In the genomic region with DNA sequence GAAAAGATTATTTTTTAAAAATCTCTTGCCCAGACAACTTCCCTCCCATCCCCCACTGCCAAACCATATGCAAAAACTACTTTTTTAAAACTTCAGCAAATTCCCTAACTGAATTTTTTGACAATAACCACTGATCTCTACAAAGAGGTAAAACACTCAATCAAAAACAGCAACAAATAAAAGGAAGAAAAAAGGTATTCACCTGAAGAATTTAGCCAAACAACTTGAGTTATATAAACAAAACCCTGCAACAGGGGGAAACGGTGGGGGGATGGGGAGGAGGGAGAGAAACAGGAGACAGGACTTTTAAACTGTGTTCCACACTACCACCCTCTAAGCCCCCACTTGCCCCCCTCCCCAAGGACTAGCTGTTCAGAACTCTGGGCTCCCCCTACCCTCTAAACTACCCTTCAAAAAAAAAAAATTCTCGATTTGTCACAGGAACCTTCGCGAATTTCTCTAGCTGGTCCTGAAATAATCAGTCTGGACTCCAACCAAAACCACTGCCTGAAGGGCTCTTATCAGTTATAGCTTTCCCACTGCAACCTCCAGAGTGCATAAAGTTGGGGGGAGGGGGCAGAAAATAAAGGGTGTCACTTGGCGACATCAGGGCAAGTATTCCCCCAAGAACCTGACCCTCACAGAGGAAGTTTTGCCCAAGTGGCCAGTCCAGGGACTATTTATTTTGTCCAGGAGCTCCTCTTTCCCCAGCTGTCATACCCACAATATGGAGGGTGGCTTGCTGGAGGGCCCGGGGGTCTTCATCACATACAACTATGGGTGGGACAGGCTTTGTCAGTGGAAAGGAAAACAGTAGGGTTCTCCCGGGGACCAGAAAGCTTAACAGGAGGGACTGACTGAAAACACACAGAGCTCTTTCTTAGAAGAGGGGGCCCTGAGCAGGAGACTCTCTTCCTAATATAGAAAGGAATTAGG, we compare ENCODE assay signal across 1 cellular context.
TF ChIP-seq lines count a peak whose summit lies in the region.

No MANE protein-coding gene starts in this region.

TF ChIP-seq in SK-N-SH, 30 proteins besides CTCF, POLR2A, EP300 and RAD21 (continued from another document):
- TF ChIP-seq, protein P1, sequence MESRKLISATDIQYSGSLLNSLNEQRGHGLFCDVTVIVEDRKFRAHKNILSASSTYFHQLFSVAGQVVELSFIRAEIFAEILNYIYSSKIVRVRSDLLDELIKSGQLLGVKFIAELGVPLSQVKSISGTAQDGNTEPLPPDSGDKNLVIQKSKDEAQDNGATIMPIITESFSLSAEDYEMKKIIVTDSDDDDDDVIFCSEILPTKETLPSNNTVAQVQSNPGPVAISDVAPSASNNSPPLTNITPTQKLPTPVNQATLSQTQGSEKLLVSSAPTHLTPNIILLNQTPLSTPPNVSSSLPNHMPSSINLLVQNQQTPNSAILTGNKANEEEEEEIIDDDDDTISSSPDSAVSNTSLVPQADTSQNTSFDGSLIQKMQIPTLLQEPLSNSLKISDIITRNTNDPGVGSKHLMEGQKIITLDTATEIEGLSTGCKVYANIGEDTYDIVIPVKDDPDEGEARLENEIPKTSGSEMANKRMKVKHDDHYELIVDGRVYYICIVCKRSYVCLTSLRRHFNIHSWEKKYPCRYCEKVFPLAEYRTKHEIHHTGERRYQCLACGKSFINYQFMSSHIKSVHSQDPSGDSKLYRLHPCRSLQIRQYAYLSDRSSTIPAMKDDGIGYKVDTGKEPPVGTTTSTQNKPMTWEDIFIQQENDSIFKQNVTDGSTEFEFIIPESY (IDR thresholded peaks at IDR 0.05; ENCODE audit: borderline replicate concordance, low read depth), result no peak
- no peak for TF ChIP-seq SMC3 (IDR thresholded peaks at IDR 0.05; ENCODE audit: low read depth, low read length)
- TF ChIP-seq, protein P2, sequence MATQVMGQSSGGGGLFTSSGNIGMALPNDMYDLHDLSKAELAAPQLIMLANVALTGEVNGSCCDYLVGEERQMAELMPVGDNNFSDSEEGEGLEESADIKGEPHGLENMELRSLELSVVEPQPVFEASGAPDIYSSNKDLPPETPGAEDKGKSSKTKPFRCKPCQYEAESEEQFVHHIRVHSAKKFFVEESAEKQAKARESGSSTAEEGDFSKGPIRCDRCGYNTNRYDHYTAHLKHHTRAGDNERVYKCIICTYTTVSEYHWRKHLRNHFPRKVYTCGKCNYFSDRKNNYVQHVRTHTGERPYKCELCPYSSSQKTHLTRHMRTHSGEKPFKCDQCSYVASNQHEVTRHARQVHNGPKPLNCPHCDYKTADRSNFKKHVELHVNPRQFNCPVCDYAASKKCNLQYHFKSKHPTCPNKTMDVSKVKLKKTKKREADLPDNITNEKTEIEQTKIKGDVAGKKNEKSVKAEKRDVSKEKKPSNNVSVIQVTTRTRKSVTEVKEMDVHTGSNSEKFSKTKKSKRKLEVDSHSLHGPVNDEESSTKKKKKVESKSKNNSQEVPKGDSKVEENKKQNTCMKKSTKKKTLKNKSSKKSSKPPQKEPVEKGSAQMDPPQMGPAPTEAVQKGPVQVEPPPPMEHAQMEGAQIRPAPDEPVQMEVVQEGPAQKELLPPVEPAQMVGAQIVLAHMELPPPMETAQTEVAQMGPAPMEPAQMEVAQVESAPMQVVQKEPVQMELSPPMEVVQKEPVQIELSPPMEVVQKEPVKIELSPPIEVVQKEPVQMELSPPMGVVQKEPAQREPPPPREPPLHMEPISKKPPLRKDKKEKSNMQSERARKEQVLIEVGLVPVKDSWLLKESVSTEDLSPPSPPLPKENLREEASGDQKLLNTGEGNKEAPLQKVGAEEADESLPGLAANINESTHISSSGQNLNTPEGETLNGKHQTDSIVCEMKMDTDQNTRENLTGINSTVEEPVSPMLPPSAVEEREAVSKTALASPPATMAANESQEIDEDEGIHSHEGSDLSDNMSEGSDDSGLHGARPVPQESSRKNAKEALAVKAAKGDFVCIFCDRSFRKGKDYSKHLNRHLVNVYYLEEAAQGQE (IDR thresholded peaks at IDR 0.05; ENCODE audit: low read depth, low read length), result no peak
- TF ChIP-seq, protein P3, sequence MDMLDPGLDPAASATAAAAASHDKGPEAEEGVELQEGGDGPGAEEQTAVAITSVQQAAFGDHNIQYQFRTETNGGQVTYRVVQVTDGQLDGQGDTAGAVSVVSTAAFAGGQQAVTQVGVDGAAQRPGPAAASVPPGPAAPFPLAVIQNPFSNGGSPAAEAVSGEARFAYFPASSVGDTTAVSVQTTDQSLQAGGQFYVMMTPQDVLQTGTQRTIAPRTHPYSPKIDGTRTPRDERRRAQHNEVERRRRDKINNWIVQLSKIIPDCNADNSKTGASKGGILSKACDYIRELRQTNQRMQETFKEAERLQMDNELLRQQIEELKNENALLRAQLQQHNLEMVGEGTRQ (IDR thresholded peaks at IDR 0.05; ENCODE audit: borderline replicate concordance, low read depth, low read length), result no peak
- TF ChIP-seq ELF1 (IDR thresholded peaks at IDR 0.05), result peak; percentile 22; the same call in 1 of the 2 replicates
- TF ChIP-seq NRF1 (IDR thresholded peaks at IDR 0.05; ENCODE audit: low read depth, low read length), result no peak
- TF ChIP-seq GABPA (IDR thresholded peaks at IDR 0.05; ENCODE audit: low read depth), result no peak
- no peak for TF ChIP-seq TEAD4 (IDR thresholded peaks at IDR 0.05; ENCODE audit: borderline replicate concordance, insufficient read depth)
- TF ChIP-seq NFIC (IDR thresholded peaks at IDR 0.05; ENCODE audit: borderline replicate concordance), result peak; percentile 9; the same call in 1 of the 2 replicates
- 0 out of 2 replicates have a peak, but pooled peaks have one; percentile 48 for TF ChIP-seq GATA2 (CRISPR knock-in tag; IDR thresholded peaks at IDR 0.05)
- peak; percentile 66 for TF ChIP-seq CHD2 (IDR thresholded peaks at IDR 0.05; ENCODE audit: low read length, partially characterized antibody)
- TF ChIP-seq MXI1 (IDR thresholded peaks at IDR 0.05; ENCODE audit: low read depth, low read length), result peak; percentile 74; the same call in 1 of the 2 replicates
- TF ChIP-seq POLR2AphosphoS5 (IDR thresholded peaks at IDR 0.05; ENCODE audit: low read depth, low read length), result peak; percentile 37; the same call in 1 of the 2 replicates
- no peak for TF ChIP-seq TAF1 (IDR thresholded peaks at IDR 0.05; ENCODE audit: borderline replicate concordance, low read depth, low read length)
- TF ChIP-seq FOXM1 (IDR thresholded peaks at IDR 0.05; ENCODE audit: low read depth), result no peak
- TF ChIP-seq TCF12 (IDR thresholded peaks at IDR 0.05), result peak; percentile 3; the same call in 1 of the 2 replicates
- TF ChIP-seq MAX (IDR thresholded peaks at IDR 0.05; ENCODE audit: low read depth), result no peak
- TF ChIP-seq JUND (IDR thresholded peaks at IDR 0.05), result no peak; the same call in 1 of the 2 replicates
- TF ChIP-seq RFX5 (IDR thresholded peaks at IDR 0.05; ENCODE audit: low read length), result no peak
- peak; percentile 88 for TF ChIP-seq SIN3A (IDR thresholded peaks at IDR 0.05; ENCODE audit: borderline replicate concordance, low read depth, low read length)
- TF ChIP-seq, protein P4, sequence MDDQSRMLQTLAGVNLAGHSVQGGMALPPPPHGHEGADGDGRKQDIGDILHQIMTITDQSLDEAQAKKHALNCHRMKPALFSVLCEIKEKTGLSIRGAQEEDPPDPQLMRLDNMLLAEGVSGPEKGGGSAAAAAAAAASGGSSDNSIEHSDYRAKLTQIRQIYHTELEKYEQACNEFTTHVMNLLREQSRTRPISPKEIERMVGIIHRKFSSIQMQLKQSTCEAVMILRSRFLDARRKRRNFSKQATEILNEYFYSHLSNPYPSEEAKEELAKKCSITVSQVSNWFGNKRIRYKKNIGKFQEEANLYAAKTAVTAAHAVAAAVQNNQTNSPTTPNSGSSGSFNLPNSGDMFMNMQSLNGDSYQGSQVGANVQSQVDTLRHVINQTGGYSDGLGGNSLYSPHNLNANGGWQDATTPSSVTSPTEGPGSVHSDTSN (IDR thresholded peaks at IDR 0.05), result no peak
- no peak for TF ChIP-seq USF1 (IDR thresholded peaks at IDR 0.05; ENCODE audit: borderline replicate concordance, low read depth)
